In genomic region chr3:62562017-62562416, GRCh38 we compare ENCODE assay signal across 1 cellular context.
TF ChIP-seq lines count a peak whose summit lies in the region.

No MANE protein-coding gene starts in this region.

TF ChIP-seq in GM23338, 12 proteins besides CTCF, POLR2A, EP300 and RAD21 (continued from another document):
- no peak for TF ChIP-seq ZNF462 (CRISPR knock-in tag; IDR thresholded peaks at IDR 0.05)
